Comparison of ENCODE assay signal across 9 cellular contexts in the genomic region with DNA sequence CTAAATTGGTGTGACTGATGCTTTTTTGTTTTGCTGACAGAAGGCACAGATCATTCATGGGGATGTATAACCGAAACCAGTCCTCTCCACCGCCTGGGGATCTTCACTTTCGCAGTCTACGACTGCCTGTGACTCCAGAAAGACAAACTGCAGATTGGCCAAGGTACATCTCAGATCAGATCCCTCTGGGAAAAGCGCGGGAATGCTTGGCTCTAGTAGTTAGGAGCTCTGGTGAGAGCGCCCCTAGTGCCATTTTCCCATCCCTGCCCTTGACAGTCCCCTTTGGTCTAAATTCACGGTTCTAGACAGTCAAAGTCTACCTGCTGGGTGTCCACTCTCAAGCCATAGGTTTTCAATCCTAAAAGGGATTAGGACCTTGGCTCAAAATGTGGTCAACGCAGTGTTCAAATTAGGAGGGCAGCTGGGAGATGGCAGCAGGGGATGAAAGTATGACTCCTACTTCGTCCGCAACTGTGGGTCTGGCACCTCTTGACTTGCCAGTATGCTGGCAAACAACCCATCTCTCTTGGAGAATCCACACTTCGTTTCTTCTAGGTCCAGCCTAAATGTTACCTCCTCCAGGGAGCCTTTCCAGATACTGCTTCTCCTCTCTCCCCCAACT. TPM values are rescaled to one million over a fixed set of nuclear protein-coding genes. Genes with fewer than 3 reads are reported as not detected.
DNase-seq lines count a peak whose midpoint lies in the region; ATAC-seq and TF ChIP-seq lines count a peak whose summit lies in the region.
"Had no signal": no experiment of that assay in that cellular context is flagged by ENCODE, and none has a peak within 500 bp of the region (broad histone marks: within the 10 kb centered on the region; RNA-seq: fewer than 3 reads in every experiment).

No MANE protein-coding gene starts in this region.

- H3K27me3 Mint-ChIP-seq in GM23338 (ENCODE audit: insufficient read depth, low read depth, poor library complexity): peaks cover 93% of the 10 kb centered on the region
- peaks cover 72% of the 10 kb centered on the region for H3K27me3 Mint-ChIP-seq in T-helper 17 cell

- H3K9me2 ChIP-seq in GM23338 (ENCODE audit: insufficient read depth): no peaks in the 10 kb centered on the region

- no peak overlapping the region for H3K4me3 Mint-ChIP-seq in GM23338
- peak overlapping the region; percentile 10 for H3K4me3 Mint-ChIP-seq in T-helper 17 cell

- peaks cover 25% of the 10 kb centered on the region for H3F3A ChIP-seq in GM23338 (replicated peaks; ENCODE audit: low read depth)

- peaks cover 51% of the 10 kb centered on the region for H4K20me1 ChIP-seq in GM23338 (replicated peaks; ENCODE audit: insufficient read depth)

- peak; percentile 95 for DNase-seq in GM23338 (ENCODE audit: low spot score)
- no peak for DNase-seq in T-helper 17 cell
- no peak for DNase-seq in left ventricle myocardium superior
- no peak for DNase-seq in stomach
- no peak for DNase-seq in NCI-H2107 (lab: John Stamatoyannopoulos, UW)
- DNase-seq in hippocampal formation (lab: John Stamatoyannopoulos, UW): no peak
- DNase-seq in COR-L47 (lab: John Stamatoyannopoulos, UW): no peak
- DNase-seq: NCI-H2171 treated with DMSO at 0.1 percent for 48 hours had no signal

- no peaks in the 10 kb centered on the region for H3K79me2 ChIP-seq in GM23338 (replicated peaks; ENCODE audit: insufficient read depth)

- WGBS in stomach, 5 donors: 28 to 41% (median 30%) methylated on average over 12 of the region's 12 CpGs

- H3K36me3 Mint-ChIP-seq in GM23338 (ENCODE audit: low read depth) (no peaks in the 10 kb centered on the region; the same call in 2 of the 3 replicates), T-helper 17 cell (ENCODE audit: low read depth) (peaks cover 5% of the 10 kb centered on the region)

- no peaks in the 10 kb centered on the region; the same call in 2 of the 3 replicates for H3K9me3 Mint-ChIP-seq in GM23338

- TF ChIP-seq EP300 in stomach (IDR thresholded peaks at IDR 0.05): no peak

- H3K4me3 ChIP-seq in GM23338 (no peak overlapping the region), stomach (peak overlapping the region in 2 of 4 donors; percentile 0 to 45)

- intact Hi-C loops in left ventricle myocardium superior (cut with micrococcal nuclease) (loop anchor here (10.0 kb wide), 1 partner anchor 148 kb away; no protein-coding TSS in a partner anchor), stomach (cut with DNase I; ENCODE audit: low total_unique reads) (no loop called here)

- H3K4me2 ChIP-seq in GM23338: no peak overlapping the region

- H3K27me3 ChIP-seq in GM23338 (ENCODE audit: insufficient read depth) (peaks cover 100% of the 10 kb centered on the region), stomach (peaks cover 0 to 96% (median 82%) of the 10 kb centered on the region in 3 donors)

- H2AFZ ChIP-seq in GM23338: no peak overlapping the region

- H3K4me1 Mint-ChIP-seq in GM23338 (peaks cover 33% of the 10 kb centered on the region), T-helper 17 cell (peaks cover 7% of the 10 kb centered on the region)

- H3K36me3 ChIP-seq in GM23338 (ENCODE audit: insufficient read depth) (no peaks in the 10 kb centered on the region), stomach (no peaks in the 10 kb centered on the region)

- H3K27ac Mint-ChIP-seq in GM23338: no peak overlapping the region
- no peak overlapping the region for H3K27ac Mint-ChIP-seq in T-helper 17 cell

- H3K4me1 ChIP-seq in GM23338 (ENCODE audit: insufficient read depth) (peaks cover 20% of the 10 kb centered on the region), stomach (peaks cover 8 to 20% (median 17%) of the 10 kb centered on the region in 4 donors)

- H3K9me3 ChIP-seq in T-helper 17 cell (ENCODE audit: control insufficient read depth, low read length, poor library complexity, severe bottlenecking) (peaks cover 6% of the 10 kb centered on the region), stomach (peaks cover 0 to 2% (median 0%) of the 10 kb centered on the region in 4 donors)

- TF ChIP-seq CTCF in GM23338 (conservative IDR thresholded peaks at IDR 0.05; ENCODE audit: low read depth in 2 of 2): peak; percentile 65 to 71
- no peak for TF ChIP-seq CTCF in stomach (IDR thresholded peaks at IDR 0.05)

- no peak overlapping the region for H3K27ac ChIP-seq in GM23338 (ENCODE audit: low read depth)
- H3K27ac ChIP-seq in stomach: peak overlapping the region in 3 of 5 donors; percentile 25 to 92 (median 68)

- TF ChIP-seq POLR2A in stomach (IDR thresholded peaks at IDR 0.05): no peak

- peak; percentile 80 for ATAC-seq in GM23338
- ATAC-seq in T-helper 17 cell: no peak
- ATAC-seq in left ventricle myocardium superior: peak; percentile 34

TF ChIP-seq in GM23338, 12 proteins besides CTCF, POLR2A, EP300 and RAD21:
- TF ChIP-seq EZH2phosphoT487 (IDR thresholded peaks at IDR 0.05; ENCODE audit: unreplicated experiment): peak; percentile 7
- TF ChIP-seq, protein P1, sequence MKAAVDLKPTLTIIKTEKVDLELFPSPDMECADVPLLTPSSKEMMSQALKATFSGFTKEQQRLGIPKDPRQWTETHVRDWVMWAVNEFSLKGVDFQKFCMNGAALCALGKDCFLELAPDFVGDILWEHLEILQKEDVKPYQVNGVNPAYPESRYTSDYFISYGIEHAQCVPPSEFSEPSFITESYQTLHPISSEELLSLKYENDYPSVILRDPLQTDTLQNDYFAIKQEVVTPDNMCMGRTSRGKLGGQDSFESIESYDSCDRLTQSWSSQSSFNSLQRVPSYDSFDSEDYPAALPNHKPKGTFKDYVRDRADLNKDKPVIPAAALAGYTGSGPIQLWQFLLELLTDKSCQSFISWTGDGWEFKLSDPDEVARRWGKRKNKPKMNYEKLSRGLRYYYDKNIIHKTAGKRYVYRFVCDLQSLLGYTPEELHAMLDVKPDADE (IDR thresholded peaks at IDR 0.05): no peak
- TF ChIP-seq EZH2 (IDR thresholded peaks at IDR 0.05; ENCODE audit: low read depth, unreplicated experiment): peak; percentile 48

RNA-seq across cellular contexts. Expression of a gene that starts 6.9 kb away (rescaled TPM):
- total RNA-seq in GM23338 (2014; rRNA removed; shearing (Covaris generic)): not detected in 2 replicates
- polyA plus RNA-seq in GM23338 (2016; fragmentation: Nextera tagmentation; extraction: Ambion mirVana) (0.15 TPM in 1 of 2 replicates, not detected in the other), stomach (10 to 100 TPM in 1 of 3 donors, 1 to 10 TPM in 2; 1.9 to 11.6 (median 4.0) TPM)
- total RNA-seq in T-helper 17 cell (not detected), left ventricle myocardium superior (180 TPM), stomach (100 to 1,000 TPM in 1 of 5 donors, 10 to 100 TPM in 4; 16.3 to 234 (median 23.3) TPM)
- total RNA-seq: mononuclear cell had no signal

Comparison
In these comparisons a context has a peak if more than half of its experiments do, and no peak if none do; other contexts are left out.
1. CTCF ChIP-seq: peak in GM23338 (2 of 2); none in stomach (0 of 7).
2. RNA of a gene that starts 6.9 kb away (total RNA-seq): 180 TPM in left ventricle myocardium superior (single experiment) and 16.3 to 234 TPM in stomach; not detected in GM23338 and not detected in T-helper 17 cell; every median in the first group is over 10 times any median in the second.